25 cellular contexts compared by ENCODE assay signal in genomic region chr13:85031771-85032170, GRCh38.
"Had no signal": no experiment of that assay in that cellular context is flagged by ENCODE, and none has a peak within 500 bp of the region (broad histone marks: within the 10 kb centered on the region; RNA-seq: fewer than 3 reads in every experiment).

No MANE protein-coding gene starts in this region.

- ATAC-seq: heart left ventricle; left colon; mucosa of descending colon; naive thymus-derived CD8-positive, alpha-beta T cell; right cardiac atrium had no signal

- H3K4me1 ChIP-seq: heart left ventricle, neural progenitor cell, stomach had no signal

- H3K9me3 ChIP-seq: ovary, thoracic aorta had no signal

- H3K36me3 ChIP-seq: heart left ventricle, neural progenitor cell, ovary, stomach, thoracic aorta had no signal

- H3K4me3 Mint-ChIP-seq: endodermal cell; immature natural killer cell; naive thymus-derived CD8-positive, alpha-beta T cell; neural progenitor cell had no signal

- H3K27me3 Mint-ChIP-seq: naive thymus-derived CD8-positive, alpha-beta T cell; progenitor cell of endocrine pancreas had no signal

- H3K9ac ChIP-seq: neural progenitor cell had no signal

- H3K36me3 Mint-ChIP-seq: immature natural killer cell, neural progenitor cell had no signal

- DNase-seq: effector CD4-positive, alpha-beta T cell; endodermal cell; erythroblast; foreskin melanocyte; heart left ventricle; hippocampal formation; immature natural killer cell; kidney; left colon; mammary epithelial cell; mucosa of descending colon; naive thymus-derived CD8-positive, alpha-beta T cell; nucleus accumbens; ovary; right cardiac atrium; small intestine; stimulated activated CD4-positive, alpha-beta T cell treated with anti-CD3 and anti-CD28 coated beads, Interleukin-12 subunit alpha, Interleukin-12 subunit beta, amount 100 ng/mL, for 4 hours; stimulated activated naive CD4-positive, alpha-beta T cell; stomach; substantia nigra; trophoblast cell had no signal

- H3K4me2 ChIP-seq: neural progenitor cell had no signal

- H2AFZ ChIP-seq: neural progenitor cell had no signal

- H3K27me3 ChIP-seq: heart left ventricle, neural progenitor cell, ovary, stomach had no signal

- H3K27ac Mint-ChIP-seq: endodermal cell; immature natural killer cell; naive thymus-derived CD8-positive, alpha-beta T cell; neural progenitor cell; progenitor cell of endocrine pancreas had no signal

- H3K27ac ChIP-seq: coronary artery, heart left ventricle, neural progenitor cell, ovary, stomach, thoracic aorta had no signal

- H3K4me3 ChIP-seq: coronary artery, heart left ventricle, mucosa of descending colon, neural progenitor cell, ovary, stomach, thoracic aorta had no signal

- H3K4me1 Mint-ChIP-seq: immature natural killer cell; naive thymus-derived CD8-positive, alpha-beta T cell; neural progenitor cell had no signal
